Comparison of ENCODE assay signal across 30 cellular contexts in the genomic region with DNA sequence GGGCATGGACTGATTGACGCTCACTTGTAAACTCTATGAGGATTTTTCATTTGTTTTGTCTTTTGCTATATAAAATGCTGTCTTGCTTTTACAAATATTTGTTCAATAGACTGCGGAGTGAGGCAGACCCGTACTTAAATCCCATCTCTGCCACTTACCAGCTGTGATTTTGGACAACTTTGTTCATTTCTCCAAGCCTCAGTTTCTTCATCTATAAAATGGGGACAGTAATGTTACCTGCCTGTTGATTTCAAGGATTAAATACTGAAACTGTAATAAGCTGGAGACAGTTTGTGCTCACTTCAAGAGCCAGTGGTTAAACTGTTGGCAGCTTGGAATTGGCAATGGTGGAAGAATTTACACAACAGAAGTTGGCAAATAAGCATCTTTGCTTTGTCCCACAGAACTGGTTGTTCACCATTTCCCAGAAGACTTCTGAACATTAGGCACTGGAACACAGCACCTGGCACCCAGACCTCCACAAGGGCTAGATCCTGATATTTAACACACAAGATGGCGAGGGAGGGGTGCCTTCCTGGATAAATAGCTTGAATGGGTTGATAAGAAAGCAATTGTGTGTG.
"Had no signal": no experiment of that assay in that cellular context is flagged by ENCODE, and none has a peak within 500 bp of the region (broad histone marks: within the 10 kb centered on the region; RNA-seq: fewer than 3 reads in every experiment).

No MANE protein-coding gene starts in this region.

- H3K4me3 ChIP-seq: adrenal gland, body of pancreas, breast epithelium had no signal

- DNase-seq: activated B cell treated with CpG ODN at 0.5 μM for 24 hours; activated CD4-positive, alpha-beta memory T cell treated with anti-CD3 and anti-CD28 coated beads for 36 hours; activated CD4-positive, alpha-beta T cell treated with anti-CD3 and anti-CD28 coated beads for 4 hours; activated CD4-positive, alpha-beta T cell treated with anti-CD3 and anti-CD28 coated beads, Interleukin-2, amount 10 ng/mL, durations not matched to agents 24 days and 14 days; activated CD4-positive, alpha-beta T cell treated with anti-CD3 and anti-CD28 coated beads, Interleukin-2, amount 50 U/mL, for 1 hour; activated CD4-positive, alpha-beta T cell treated with anti-CD3 and anti-CD28 coated beads, Interleukin-2, amount 50 U/mL, for 4 hours; activated CD4-positive, CD25-positive, alpha-beta regulatory T cell treated with anti-CD3 and anti-CD28 coated beads, Interleukin-2, amount 50 U/mL, for 72 hours; activated CD8-positive, alpha-beta memory T cell treated with anti-CD3 and anti-CD28 coated beads, Interleukin-2, amount 50 U/mL, for 4 hours; activated CD8-positive, alpha-beta T cell treated with anti-CD3 and anti-CD28 coated beads for 36 hours; activated effector memory CD4-positive, alpha-beta T cell treated with anti-CD3 and anti-CD28 coated beads, Interleukin-2, amount 50 U/mL, for 16 hours; activated gamma-delta T cell treated with Interleukin-2 at 50 U/mL for 16 hours; activated naive CD4-positive, alpha-beta T cell; activated naive CD4-positive, alpha-beta T cell treated with anti-CD3 and anti-CD28 coated beads for 36 hours; activated naive CD4-positive, alpha-beta T cell treated with anti-CD3 and anti-CD28 coated beads, Interleukin-2, amount 50 U/mL, for 16 hours; activated naive CD8-positive, alpha-beta T cell treated with anti-CD3 and anti-CD28 coated beads for 36 hours; activated T-cell treated with anti-CD3 and anti-CD28 coated beads for 4 hours; activated T-cell treated with anti-CD3 and anti-CD28 coated beads, Interleukin-2, amount 50 U/mL, for 1 hour; activated T-cell treated with anti-CD3 and anti-CD28 coated beads, Interleukin-2, amount 50 U/mL, for 4 hours; activated T-cell treated with anti-CD3 and anti-CD28 coated beads, Interleukin-2, amount 50 U/mL, for 72 hours; adrenal gland; amniotic stem cell; aorta; body of pancreas; brain microvascular endothelial cell; central memory CD4-positive, alpha-beta T cell; T-helper 17 cell had no signal

- H3K9me3 ChIP-seq: adrenal gland, body of pancreas, breast epithelium had no signal

- ATAC-seq: activated CD8-positive, alpha-beta T cell treated with anti-CD3 and anti-CD28 coated beads for 36 hours; activated naive CD4-positive, alpha-beta T cell treated with anti-CD3 and anti-CD28 coated beads, Interleukin-2, amount 50 U/mL, for 72 hours; activated T-cell treated with anti-CD3 and anti-CD28 coated beads, Interleukin-2, amount 50 U/mL, for 4 hours; activated T-cell treated with anti-CD3 and anti-CD28 coated beads, Interleukin-2, amount 50 U/mL, for 72 hours; activated T-helper 17 cell treated with anti-CD3 and anti-CD28 coated beads, Interleukin-2, amount 50 U/mL, for 72 hours; body of pancreas; T-helper 17 cell had no signal

- H3K36me3 ChIP-seq: adrenal gland, brain microvascular endothelial cell, breast epithelium had no signal

- H3K27me3 ChIP-seq: adrenal gland, body of pancreas, brain microvascular endothelial cell, breast epithelium had no signal

- H3K4me1 ChIP-seq: body of pancreas, breast epithelium had no signal

- H3K27ac ChIP-seq: adrenal gland, body of pancreas, brain microvascular endothelial cell, breast epithelium, VCaP had no signal
